19 cellular contexts compared by ENCODE assay signal in genomic region chr12:94929780-94930179, GRCh38.
"Had no signal": no experiment of that assay in that cellular context is flagged by ENCODE, and none has a peak within 500 bp of the region (broad histone marks: within the 10 kb centered on the region; RNA-seq: fewer than 3 reads in every experiment).

No MANE protein-coding gene starts in this region.

- DNase-seq: IMR-90, Kasumi-1, MM.1S, NCI-H1092 treated with DMSO at 0.1 percent for 48 hours, NCI-H1436, NCI-H187, NCI-H2029, NCI-H2081 treated with DMSO at 0.1 percent for 48 hours, NCI-H2171, NCI-H226, NCI-H446, NCI-H524 treated with DMSO at 0.1 percent for 48 hours, NCI-H774, SHP77, SW 1271, T-cell had no signal

- H3K4me2 ChIP-seq: KMS-11 had no signal

- H3K36me3 Mint-ChIP-seq: T-cell had no signal

- H3K9ac ChIP-seq: KMS-11 had no signal

- H3K27ac ChIP-seq: KMS-11, RWPE1 had no signal

- H3K4me3 Mint-ChIP-seq: T-cell had no signal

- H3K27me3 Mint-ChIP-seq: T-cell had no signal

- ATAC-seq: K562, T-cell had no signal

- H3K4me3 ChIP-seq: K562 had no signal

- H3K9me3 Mint-ChIP-seq: T-cell had no signal

- H3K27ac Mint-ChIP-seq: T-cell had no signal
